In the genomic region with DNA sequence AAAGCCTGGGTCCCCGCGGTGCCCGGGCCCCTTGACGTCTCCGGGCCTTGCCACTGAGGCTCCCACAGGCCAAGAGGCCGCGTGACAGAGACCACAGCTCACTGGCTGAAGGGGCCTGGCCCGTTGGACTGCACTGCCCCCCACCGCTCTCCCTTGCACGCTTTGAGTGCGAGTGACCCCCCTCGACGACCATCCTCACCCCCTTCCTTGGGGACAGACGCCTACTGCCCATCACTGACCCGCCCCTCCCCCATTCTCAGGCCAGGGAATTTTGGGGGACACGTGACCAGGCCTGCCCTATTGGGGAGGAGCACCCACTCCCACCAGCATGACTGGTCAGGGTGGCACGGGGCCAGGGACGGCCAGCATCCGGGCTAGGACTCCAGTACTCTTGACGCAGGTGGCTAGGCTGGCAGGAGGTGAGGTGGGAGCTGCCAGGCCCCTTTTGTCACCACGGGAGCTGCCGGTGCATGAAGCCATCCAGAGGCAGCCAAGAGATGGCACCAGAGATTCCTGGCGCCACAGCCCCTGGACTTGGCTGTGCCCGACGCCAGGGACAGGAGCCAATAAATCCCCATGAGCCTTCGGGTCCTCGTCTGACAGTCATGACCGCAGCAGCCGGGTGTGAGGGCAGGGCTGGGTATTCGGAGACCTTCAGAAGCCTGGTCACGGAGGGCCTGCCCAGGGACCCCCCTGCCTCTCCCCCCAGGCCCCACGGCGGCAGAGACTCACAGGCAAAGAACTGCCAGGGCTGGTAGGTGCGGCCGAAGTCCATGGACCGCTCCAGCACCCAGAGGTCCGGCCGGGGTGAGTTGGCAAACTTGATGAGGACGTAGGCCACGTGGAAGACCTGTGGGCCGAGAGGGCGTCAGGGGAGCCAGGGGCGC, we compare ENCODE assay signal across 9 cellular contexts. TPM values are rescaled to one million over a fixed set of nuclear protein-coding genes. Genes with fewer than 3 reads are reported as not detected.
A peak's percentile ranks its signal among the peaks of the same experiment; 100 is the strongest.
DNase-seq lines count a peak whose midpoint lies in the region; ATAC-seq and TF ChIP-seq lines count a peak whose summit lies in the region.
"Had no signal": no experiment of that assay in that cellular context is flagged by ENCODE, and none has a peak within 500 bp of the region (broad histone marks: within the 10 kb centered on the region; RNA-seq: fewer than 3 reads in every experiment).

No MANE protein-coding gene starts in this region.

- H3K4me3 Mint-ChIP-seq in neural progenitor cell, result no peak overlapping the region
- H3K4me3 Mint-ChIP-seq: activated naive CD8-positive, alpha-beta T cell had no signal

- H3K27me3 ChIP-seq in A673 (replicated peaks; ENCODE audit: insufficient read depth, low read depth, low read length, poor library complexity), result no peaks in the 10 kb centered on the region
- H3K27me3 ChIP-seq in neural progenitor cell, result no peaks in the 10 kb centered on the region

- peaks cover 42% of the 10 kb centered on the region for H4K20me1 ChIP-seq in neural progenitor cell (ENCODE audit: low read depth)

- intact Hi-C loops in A673 (cut with micrococcal nuclease; ENCODE audit: unreplicated experiment), result no loop called here

- H3K79me2 ChIP-seq in neural progenitor cell (ENCODE audit: low read depth), result peaks cover 26% of the 10 kb centered on the region

- H3K36me3 Mint-ChIP-seq in activated naive CD4-positive, alpha-beta T cell treated with anti-CD3 and anti-CD28 coated beads, Interleukin-2, amount 50 U/mL, for 72 hours, result peaks cover 5 to 6% of the 10 kb centered on the region in 2 donors
- H3K36me3 Mint-ChIP-seq in neural progenitor cell, result peaks cover 11% of the 10 kb centered on the region

- CTCF ChIA-PET in A673 (lab: Charles Lee), result no interaction called here

- H3K36me3 ChIP-seq in A673 (ENCODE audit: insufficient read depth, low read length, poor library complexity, severe bottlenecking) (no peaks in the 10 kb centered on the region), neural progenitor cell (no peaks in the 10 kb centered on the region)

- peaks cover 4% of the 10 kb centered on the region for H3K27me3 Mint-ChIP-seq in neural progenitor cell (ENCODE audit: insufficient read depth, low read depth)
- H3K27me3 Mint-ChIP-seq: activated naive CD8-positive, alpha-beta T cell had no signal

- H3K4me1 ChIP-seq in A673 (ENCODE audit: insufficient read depth, low read length, poor library complexity, severe bottlenecking), result no peaks in the 10 kb centered on the region
- peaks cover 25% of the 10 kb centered on the region for H3K4me1 ChIP-seq in neural progenitor cell

- no peaks in the 10 kb centered on the region for H3F3A ChIP-seq in neural progenitor cell (ENCODE audit: low read depth)

- H3K4me3 ChIP-seq in A673 (ENCODE audit: low read depth, low read length, poor library complexity, severe bottlenecking) (no peak overlapping the region), neural progenitor cell (no peak overlapping the region)

- H3K9me3 Mint-ChIP-seq in activated naive CD4-positive, alpha-beta T cell treated with anti-CD3 and anti-CD28 coated beads, Interleukin-2, amount 50 U/mL, for 72 hours, result peaks cover 8 to 9% of the 10 kb centered on the region in 2 donors
- peaks cover 7% of the 10 kb centered on the region for H3K9me3 Mint-ChIP-seq in neural progenitor cell

- no peak for ATAC-seq in activated naive CD4-positive, alpha-beta T cell treated with anti-CD3 and anti-CD28 coated beads, Interleukin-2, amount 50 U/mL, for 72 hours
- ATAC-seq in HG03039 (IDR thresholded peaks at IDR 0.05; ENCODE audit: unreplicated experiment), result no peak

- H3K9me3 ChIP-seq in A673 (ENCODE audit: low read depth, low read length, poor library complexity, severe bottlenecking) (no peaks in the 10 kb centered on the region), neural progenitor cell (ENCODE audit: low read depth) (no peaks in the 10 kb centered on the region)

- POLR2A ChIA-PET in A673 (lab: Charles Lee; ENCODE audit: low non-redundant PET), result no interaction called here

- H3K4me1 Mint-ChIP-seq in neural progenitor cell, result peaks cover 7% of the 10 kb centered on the region

- H3K27ac ChIP-seq in A673 (ENCODE audit: low read depth, low read length, poor library complexity, severe bottlenecking) (no peak overlapping the region), epithelial cell of prostate (peak overlapping the region; percentile 98), neural progenitor cell (no peak overlapping the region)

- DNase-seq in A673 (ENCODE audit: low spot score) (peak; percentile 70), NCI-H446 treated with DMSO at 0.1 percent for 48 hours (lab: John Stamatoyannopoulos, UW) (peak; percentile 94), epithelial cell of prostate (ENCODE audit: low read depth, low spot score) (no peak), mucosa of gallbladder (ENCODE audit: low spot score) (peak; percentile 80), neural progenitor cell (ENCODE audit: low spot score) (no peak), SK-N-DZ (ENCODE audit: low spot score) (no peak)
- no peak for DNase-seq in activated naive CD4-positive, alpha-beta T cell treated with anti-CD3 and anti-CD28 coated beads, Interleukin-2, amount 50 U/mL, for 72 hours (ENCODE audit: low spot score in 2 of 2)

- no peak overlapping the region for H3K4me2 ChIP-seq in neural progenitor cell

- TF ChIP-seq CTCF in A673 (conservative IDR thresholded peaks at IDR 0.05; ENCODE audit: low read depth, low read length), result peak; percentile 47; the same call in 1 of the 2 replicates
- TF ChIP-seq CTCF in neural progenitor cell (IDR thresholded peaks at IDR 0.05), result no peak

- no peak overlapping the region for H3K27ac Mint-ChIP-seq in activated naive CD4-positive, alpha-beta T cell treated with anti-CD3 and anti-CD28 coated beads, Interleukin-2, amount 50 U/mL, for 72 hours
- H3K27ac Mint-ChIP-seq in neural progenitor cell, result no peak overlapping the region
- H3K27ac Mint-ChIP-seq: activated naive CD8-positive, alpha-beta T cell had no signal

- no TSS peak for BruUV-seq in A673 (replicated peaks; lab: Mats Ljungman, UMichigan)

- no peak overlapping the region for H3K9ac ChIP-seq in neural progenitor cell

- H2AFZ ChIP-seq in neural progenitor cell (replicated peaks), result no peak overlapping the region

RNA-seq across cellular contexts. Expression of a gene that starts 14.5 kb away (rescaled TPM):
- total RNA-seq in A673 (2021) (4.2 and 13.2 TPM in 2 replicates), mucosa of gallbladder (298 TPM), neural progenitor cell (ENCODE audit: low replicate concordance) (12.1 and 63.9 TPM in 2 replicates)
- under 1 TPM; 0.36 to 0.95 TPM for total RNA-seq in activated naive CD4-positive, alpha-beta T cell treated with anti-CD3 and anti-CD28 coated beads, Interleukin-2, amount 50 U/mL, for 72 hours
- polyA plus RNA-seq in SK-N-DZ (2014; cell fraction: cytosol; rRNA removed), result 32.9 and 33.6 TPM in 2 replicates
- 352 and 482 TPM in 2 replicates for polyA plus RNA-seq in SK-N-DZ (2014; cell fraction: nucleus; rRNA removed)

RNA-seq across cellular contexts. Expression of a gene that starts 34.3 kb away (rescaled TPM):
- total RNA-seq in A673 (2021) (1,502 and 1,506 TPM in 2 replicates), mucosa of gallbladder (968 TPM), neural progenitor cell (ENCODE audit: low replicate concordance) (1,629 and 1,765 TPM in 2 replicates)
- total RNA-seq in activated naive CD4-positive, alpha-beta T cell treated with anti-CD3 and anti-CD28 coated beads, Interleukin-2, amount 50 U/mL, for 72 hours, result 1,000 to 10,000 TPM; 2,243 to 2,653 TPM
- polyA plus RNA-seq in SK-N-DZ (2014; cell fraction: cytosol; rRNA removed), result 10,912 and 11,337 TPM in 2 replicates
- polyA plus RNA-seq in SK-N-DZ (2014; cell fraction: nucleus; rRNA removed), result 6,422 and 11,565 TPM in 2 replicates

RNA-seq across cellular contexts. Expression of a gene that starts 49.8 kb away (rescaled TPM):
- 218 and 252 TPM in 2 replicates for total RNA-seq in A673 (2021)
- 78.8 TPM for total RNA-seq in mucosa of gallbladder
- total RNA-seq in activated naive CD4-positive, alpha-beta T cell treated with anti-CD3 and anti-CD28 coated beads, Interleukin-2, amount 50 U/mL, for 72 hours, result 10 to 100 TPM; 92.6 to 93.6 TPM
- total RNA-seq in neural progenitor cell (ENCODE audit: low replicate concordance), result 52.3 and 96.3 TPM in 2 replicates
- polyA plus RNA-seq in SK-N-DZ (2014; cell fraction: cytosol; rRNA removed), result 295 and 299 TPM in 2 replicates
- 293 and 298 TPM in 2 replicates for polyA plus RNA-seq in SK-N-DZ (2014; cell fraction: nucleus; rRNA removed)

RNA-seq across cellular contexts. Expression of a gene that starts 54.4 kb away (rescaled TPM):
- total RNA-seq in A673 (2021) (11.8 and 14.1 TPM in 2 replicates), mucosa of gallbladder (5.2 TPM), neural progenitor cell (ENCODE audit: low replicate concordance) (8.1 and 13.8 TPM in 2 replicates)
- total RNA-seq in activated naive CD4-positive, alpha-beta T cell treated with anti-CD3 and anti-CD28 coated beads, Interleukin-2, amount 50 U/mL, for 72 hours, result 1 to 10 TPM; 5.8 to 6.4 TPM
- 7.8 and 8.4 TPM in 2 replicates for polyA plus RNA-seq in SK-N-DZ (2014; cell fraction: cytosol; rRNA removed)
- polyA plus RNA-seq in SK-N-DZ (2014; cell fraction: nucleus; rRNA removed), result 4.6 and 8.4 TPM in 2 replicates

Comparison
In these comparisons a context has a peak if more than half of its experiments do, and no peak if none do; other contexts are left out.
1. DNase-seq: peak in A673 (single experiment), NCI-H446 treated with DMSO at 0.1 percent for 48 hours (single experiment) and mucosa of gallbladder (single experiment); none in epithelial cell of prostate (single experiment), activated naive CD4-positive, alpha-beta T cell treated with anti-CD3 and anti-CD28 coated beads, Interleukin-2, amount 50 U/mL, for 72 hours (0 of 2), neural progenitor cell (single experiment) and SK-N-DZ (single experiment).